1 cellular context compared by ENCODE assay signal in genomic region chr11:66277475-66278391, GRCh38.
TF ChIP-seq lines count a peak whose summit lies in the region.

TSS of gene CNIH2 (plus strand) at chr11:66278175. CDS start at chr11:66278457, 282 bp downstream.

TF ChIP-seq in K562, 482 proteins besides CTCF, POLR2A, EP300 and RAD21 (continued from another document):
- no peak for TF ChIP-seq ARID4B (CRISPR knock-in tag; IDR thresholded peaks at IDR 0.05)
- TF ChIP-seq CBX5 (IDR thresholded peaks at IDR 0.05; ENCODE audit: borderline replicate concordance, low read depth) = no peak
- TF ChIP-seq, protein P1, sequence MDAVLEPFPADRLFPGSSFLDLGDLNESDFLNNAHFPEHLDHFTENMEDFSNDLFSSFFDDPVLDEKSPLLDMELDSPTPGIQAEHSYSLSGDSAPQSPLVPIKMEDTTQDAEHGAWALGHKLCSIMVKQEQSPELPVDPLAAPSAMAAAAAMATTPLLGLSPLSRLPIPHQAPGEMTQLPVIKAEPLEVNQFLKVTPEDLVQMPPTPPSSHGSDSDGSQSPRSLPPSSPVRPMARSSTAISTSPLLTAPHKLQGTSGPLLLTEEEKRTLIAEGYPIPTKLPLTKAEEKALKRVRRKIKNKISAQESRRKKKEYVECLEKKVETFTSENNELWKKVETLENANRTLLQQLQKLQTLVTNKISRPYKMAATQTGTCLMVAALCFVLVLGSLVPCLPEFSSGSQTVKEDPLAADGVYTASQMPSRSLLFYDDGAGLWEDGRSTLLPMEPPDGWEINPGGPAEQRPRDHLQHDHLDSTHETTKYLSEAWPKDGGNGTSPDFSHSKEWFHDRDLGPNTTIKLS (IDR thresholded peaks at IDR 0.05; ENCODE audit: borderline replicate concordance, low read depth) = no peak
- TF ChIP-seq SETDB1 (IDR thresholded peaks at IDR 0.05; ENCODE audit: low read length) = no peak
- TF ChIP-seq ATF7 (IDR thresholded peaks at IDR 0.05) = no peak
- TF ChIP-seq E2F3 (CRISPR knock-in tag; IDR thresholded peaks at IDR 0.05) = no peak
- peak; percentile 60 for TF ChIP-seq CXXC5 (CRISPR knock-in tag; IDR thresholded peaks at IDR 0.05)
- no peak for TF ChIP-seq ARNT (IDR thresholded peaks at IDR 0.05)
- TF ChIP-seq FOXA3 (CRISPR knock-in tag; conservative IDR thresholded peaks at IDR 0.05 in 1 of 2, IDR thresholded peaks at IDR 0.05 in 1 of 2) = no peak
- TF ChIP-seq, protein P2, sequence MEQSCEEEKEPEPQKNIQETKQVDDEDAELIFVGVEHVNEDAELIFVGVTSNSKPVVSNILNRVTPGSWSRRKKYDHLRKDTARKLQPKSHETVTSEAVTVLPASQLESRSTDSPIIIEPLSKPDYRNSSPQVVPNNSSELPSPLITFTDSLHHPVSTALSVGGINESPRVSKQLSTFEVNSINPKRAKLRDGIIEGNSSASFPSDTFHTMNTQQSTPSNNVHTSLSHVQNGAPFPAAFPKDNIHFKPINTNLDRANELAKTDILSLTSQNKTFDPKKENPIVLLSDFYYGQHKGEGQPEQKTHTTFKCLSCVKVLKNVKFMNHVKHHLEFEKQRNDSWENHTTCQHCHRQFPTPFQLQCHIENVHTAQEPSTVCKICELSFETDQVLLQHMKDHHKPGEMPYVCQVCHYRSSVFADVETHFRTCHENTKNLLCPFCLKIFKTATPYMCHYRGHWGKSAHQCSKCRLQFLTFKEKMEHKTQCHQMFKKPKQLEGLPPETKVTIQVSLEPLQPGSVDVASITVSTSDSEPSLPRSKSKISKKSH (CRISPR knock-in tag; IDR thresholded peaks at IDR 0.05) = no peak
- peak; percentile 82 for TF ChIP-seq POLR2G (IDR thresholded peaks at IDR 0.05; ENCODE audit: low read depth, low read length)
- TF ChIP-seq GATAD2B (IDR thresholded peaks at IDR 0.05; ENCODE audit: borderline replicate concordance) = 0 out of 2 replicates have a peak, but pooled peaks have one; percentile 33
- no peak for TF ChIP-seq MITF (IDR thresholded peaks at IDR 0.05)
- peak; percentile 36; the same call in 1 of the 2 replicates for TF ChIP-seq RB1 (IDR thresholded peaks at IDR 0.05; ENCODE audit: low read depth)
- TF ChIP-seq ELF1 (tag; IDR thresholded peaks at IDR 0.05) = no peak
- TF ChIP-seq ZNF217 (CRISPR knock-in tag; IDR thresholded peaks at IDR 0.05) = no peak
- 0 out of 2 replicates have a peak, but pooled peaks have one; percentile 32 for TF ChIP-seq CBX1 (IDR thresholded peaks at IDR 0.05; ENCODE audit: low read depth)
- TF ChIP-seq RAD51 (IDR thresholded peaks at IDR 0.05; ENCODE audit: borderline replicate concordance, low read depth) = no peak
- TF ChIP-seq ZBTB7A (IDR thresholded peaks at IDR 0.05; ENCODE audit: borderline replicate concordance, control insufficient read depth, low read depth, low read length) = peak; percentile 81; the same call in 1 of the 2 replicates
- TF ChIP-seq, protein P3, sequence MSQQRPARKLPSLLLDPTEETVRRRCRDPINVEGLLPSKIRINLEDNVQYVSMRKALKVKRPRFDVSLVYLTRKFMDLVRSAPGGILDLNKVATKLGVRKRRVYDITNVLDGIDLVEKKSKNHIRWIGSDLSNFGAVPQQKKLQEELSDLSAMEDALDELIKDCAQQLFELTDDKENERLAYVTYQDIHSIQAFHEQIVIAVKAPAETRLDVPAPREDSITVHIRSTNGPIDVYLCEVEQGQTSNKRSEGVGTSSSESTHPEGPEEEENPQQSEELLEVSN (IDR thresholded peaks at IDR 0.05; ENCODE audit: borderline replicate concordance in 1 of 2, extremely low read depth in 1 of 2, insufficient read depth in 1 of 2, insufficient read length in 1 of 2, low read depth in 1 of 2, low read length in 1 of 2, poor library complexity in 1 of 2, severe bottlenecking in 1 of 2) = peak in 1 of 2 experiments; percentile 65
- TF ChIP-seq RFX7 (CRISPR knock-in tag; IDR thresholded peaks at IDR 0.05) = no peak
- TF ChIP-seq, protein P4, sequence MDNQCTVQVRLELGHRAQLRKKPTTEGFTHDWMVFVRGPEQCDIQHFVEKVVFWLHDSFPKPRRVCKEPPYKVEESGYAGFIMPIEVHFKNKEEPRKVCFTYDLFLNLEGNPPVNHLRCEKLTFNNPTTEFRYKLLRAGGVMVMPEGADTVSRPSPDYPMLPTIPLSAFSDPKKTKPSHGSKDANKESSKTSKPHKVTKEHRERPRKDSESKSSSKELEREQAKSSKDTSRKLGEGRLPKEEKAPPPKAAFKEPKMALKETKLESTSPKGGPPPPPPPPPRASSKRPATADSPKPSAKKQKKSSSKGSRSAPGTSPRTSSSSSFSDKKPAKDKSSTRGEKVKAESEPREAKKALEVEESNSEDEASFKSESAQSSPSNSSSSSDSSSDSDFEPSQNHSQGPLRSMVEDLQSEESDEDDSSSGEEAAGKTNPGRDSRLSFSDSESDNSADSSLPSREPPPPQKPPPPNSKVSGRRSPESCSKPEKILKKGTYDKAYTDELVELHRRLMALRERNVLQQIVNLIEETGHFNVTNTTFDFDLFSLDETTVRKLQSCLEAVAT (IDR thresholded peaks at IDR 0.05) = no peak
- TF ChIP-seq TFE3 (CRISPR knock-in tag; IDR thresholded peaks at IDR 0.05) = no peak
- no peak for TF ChIP-seq ELF4 (CRISPR knock-in tag; IDR thresholded peaks at IDR 0.05)
- TF ChIP-seq CTBP1 (IDR thresholded peaks at IDR 0.05; ENCODE audit: borderline replicate concordance) = no peak
- peak; percentile 59 for TF ChIP-seq CCNT2 (IDR thresholded peaks at IDR 0.05; ENCODE audit: borderline replicate concordance, extremely low read depth, insufficient read length, low read depth, low read length)
- no peak for TF ChIP-seq ZBTB11 (CRISPR knock-in tag; IDR thresholded peaks at IDR 0.05)
- no peak for TF ChIP-seq SMAD2 (IDR thresholded peaks at IDR 0.05; ENCODE audit: low read depth, low read length)
- no peak for TF ChIP-seq THRAP3 (IDR thresholded peaks at IDR 0.05; ENCODE audit: borderline replicate concordance)
- peak; percentile 46 for TF ChIP-seq SUPT5H (IDR thresholded peaks at IDR 0.05)
- TF ChIP-seq ZSCAN29 (IDR thresholded peaks at IDR 0.05) = peak; percentile 92
- TF ChIP-seq PCBP1 (IDR thresholded peaks at IDR 0.05; ENCODE audit: low read depth, low read length, poor library complexity, severe bottlenecking) = peak; percentile 85
TF ChIP-seq in K562: peak in this region for 14.
